In genomic region chr3:20652249-20652648, GRCh38 we compare ENCODE assay signal across 29 cellular contexts.
"Had no signal": no experiment of that assay in that cellular context is flagged by ENCODE, and none has a peak within 500 bp of the region (broad histone marks: within the 10 kb centered on the region; RNA-seq: fewer than 3 reads in every experiment).

No MANE protein-coding gene starts in this region.

- H3K4me1 Mint-ChIP-seq: activated B cell treated with CpG ODN at 0.5 μM for 24 hours; activated naive CD8-positive, alpha-beta T cell treated with anti-CD3 and anti-CD28 coated beads for 36 hours had no signal

- H3K27me3 Mint-ChIP-seq: activated B cell treated with CpG ODN at 0.5 μM for 24 hours; activated naive CD8-positive, alpha-beta T cell treated with anti-CD3 and anti-CD28 coated beads for 36 hours; effector memory CD8-positive, alpha-beta T cell; stimulated activated naive CD8-positive, alpha-beta T cell treated with anti-CD3 and anti-CD28 coated beads, Interleukin-15, Interleukin-2, amounts not matched to agents 100 ng/mL and 50 ng/mL, for 24 hours had no signal

- H3K27ac ChIP-seq: adrenal gland, cardiac muscle cell, coronary artery, neutrophil, pancreas, prostate gland, skin epidermis, thoracic aorta, upper lobe of right lung had no signal

- H3K36me3 ChIP-seq: adrenal gland, cardiac muscle cell, neutrophil, pancreas, prostate gland, thoracic aorta, upper lobe of right lung had no signal

- H3K27ac Mint-ChIP-seq: activated B cell treated with CpG ODN at 0.5 μM for 24 hours; activated naive CD8-positive, alpha-beta T cell treated with anti-CD3 and anti-CD28 coated beads for 36 hours; effector memory CD8-positive, alpha-beta T cell; nephron progenitor cell; stimulated activated naive CD8-positive, alpha-beta T cell treated with anti-CD3 and anti-CD28 coated beads, Interleukin-15, Interleukin-2, amounts not matched to agents 100 ng/mL and 50 ng/mL, for 24 hours; T-helper 2 cell treated with Interferon-gamma antibody and Interleukin-4, amounts not matched to agents 5 μg/mL and 100 μg/mL, for 36 hours had no signal

- H3K4me3 ChIP-seq: adrenal gland, cardiac muscle cell, coronary artery, pancreas, prostate gland, skin epidermis, thoracic aorta, upper lobe of right lung had no signal

- H3K4me3 Mint-ChIP-seq: activated B cell treated with CpG ODN at 0.5 μM for 24 hours; activated naive CD8-positive, alpha-beta T cell treated with anti-CD3 and anti-CD28 coated beads for 36 hours; effector memory CD8-positive, alpha-beta T cell; nephron progenitor cell; stimulated activated naive CD8-positive, alpha-beta T cell treated with anti-CD3 and anti-CD28 coated beads, Interleukin-15, Interleukin-2, amounts not matched to agents 100 ng/mL and 50 ng/mL, for 24 hours; T-helper 2 cell treated with Interferon-gamma antibody and Interleukin-4, amounts not matched to agents 5 μg/mL and 100 μg/mL, for 36 hours had no signal

- H3K4me1 ChIP-seq: adrenal gland, pancreas, prostate gland, upper lobe of right lung had no signal

- H3K27me3 ChIP-seq: adrenal gland, cardiac muscle cell, neutrophil, pancreas, upper lobe of right lung had no signal

- H3K36me3 Mint-ChIP-seq: activated naive CD8-positive, alpha-beta T cell treated with anti-CD3 and anti-CD28 coated beads for 36 hours; brain had no signal

- H3K9me3 ChIP-seq: pancreas, prostate gland, thoracic aorta, upper lobe of right lung had no signal

- H3K9me3 Mint-ChIP-seq: nephron progenitor cell had no signal

- DNase-seq: activated B cell treated with CpG ODN at 0.5 μM for 24 hours; activated CD4-positive, alpha-beta T cell treated with anti-CD3 and anti-CD28 coated beads for 4 hours; activated CD4-positive, alpha-beta T cell treated with anti-CD3 and anti-CD28 coated beads, Interleukin-2, amount 50 U/mL, for 4 hours; activated CD8-positive, alpha-beta memory T cell treated with anti-CD3 and anti-CD28 coated beads for 24 hours; activated effector memory CD4-positive, alpha-beta T cell treated with Interleukin-2 at 50 U/mL for 16 hours; activated naive CD4-positive, alpha-beta T cell treated with Interleukin-2 at 50 U/mL for 16 hours; activated naive CD8-positive, alpha-beta T cell treated with anti-CD3 and anti-CD28 coated beads for 36 hours; adrenal gland; aorta; effector memory CD8-positive, alpha-beta T cell; foreskin melanocyte; left cardiac atrium; left ventricle myocardium superior; nephron progenitor cell; pancreas; retina; stimulated activated CD4-positive, alpha-beta T cell treated with anti-CD3 and anti-CD28 coated beads, Interleukin-12 subunit alpha, Interleukin-12 subunit beta, amount 100 ng/mL, for 4 hours; stimulated activated CD4-positive, alpha-beta T cell treated with anti-CD3 and anti-CD28 coated beads, Interleukin-4, amount 100 ng/mL, for 1 hour; T-helper 1 cell; upper lobe of right lung had no signal
